ENCODE assay signal across 8 cellular contexts in the genomic region with DNA sequence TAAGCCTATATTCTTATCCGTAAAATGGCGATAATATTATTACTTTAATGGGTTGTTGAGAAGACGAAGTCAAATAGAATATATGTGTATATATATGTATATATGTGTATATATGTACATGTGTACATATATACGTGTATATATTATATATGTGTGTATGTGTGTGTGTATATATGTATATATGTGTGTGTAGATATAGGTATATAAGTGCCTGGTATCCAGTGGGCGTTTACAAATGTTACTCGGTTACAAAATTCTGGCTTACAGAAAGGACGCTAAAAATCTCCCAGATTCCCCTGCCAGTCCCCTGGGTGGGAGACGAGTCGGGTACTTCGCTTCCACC. TPM values are rescaled to one million over a fixed set of nuclear protein-coding genes. Genes with fewer than 3 reads are reported as not detected.
A peak's percentile ranks its signal among the peaks of the same experiment; 100 is the strongest.
DNase-seq lines count a peak whose midpoint lies in the region; ATAC-seq and TF ChIP-seq lines count a peak whose summit lies in the region.

No MANE protein-coding gene starts in this region.

- WGBS in iPS DF 6.9 (ENCODE audit: insufficient coverage, insufficient read length), result no CpG with 5 or more reads among the region's 10 CpGs
- WGBS in stomach, 5 donors, result 19 to 23% (median 20%) methylated on average over 10 of the region's 10 CpGs

- H3K9me3 ChIP-seq in iPS DF 6.9 (ENCODE audit: control insufficient read depth, insufficient read depth, low read length) (no peaks in the 10 kb centered on the region), stomach (no peaks in the 10 kb centered on the region)

- H3K4me1 Mint-ChIP-seq in T-cell, result peaks cover 18 to 35% (median 22%) of the 10 kb centered on the region in 3 donors

- H3K4me3 ChIP-seq in iPS DF 6.9 (ENCODE audit: low read length) (peak overlapping the region; percentile 93; the same call in 1 of the 2 replicates), stomach (peak overlapping the region; percentile 57 to 86 (median 73))

- H3K27me3 ChIP-seq in iPS DF 6.9 (ENCODE audit: control insufficient read depth, insufficient read depth, low read length), result no peaks in the 10 kb centered on the region
- peaks cover 0 to 10% (median 0%) of the 10 kb centered on the region in 3 donors for H3K27me3 ChIP-seq in stomach

- no peak for TF ChIP-seq POLR2A in stomach (IDR thresholded peaks at IDR 0.05)

- H3K36me3 Mint-ChIP-seq in T-cell, result no peaks in the 10 kb centered on the region

- ATAC-seq in GM21367 (IDR thresholded peaks at IDR 0.05; ENCODE audit: unreplicated experiment), result peak; percentile 11
- peak; percentile 25 to 38 (median 30) for ATAC-seq in T-cell (replicated peaks in 1 of 4)
- ATAC-seq in GM21825 (IDR thresholded peaks at IDR 0.05; ENCODE audit: unreplicated experiment), result no peak
- no peak for ATAC-seq in GM21619 (IDR thresholded peaks at IDR 0.05; ENCODE audit: unreplicated experiment)

- no peak for TF ChIP-seq EP300 in stomach (IDR thresholded peaks at IDR 0.05)

- POLR2A ChIA-PET in T-cell (lab: Charles Lee), result no interaction called here

- H3K27ac Mint-ChIP-seq in T-cell, result peak overlapping the region; percentile 89 to 93

- H3K27ac ChIP-seq in 22Rv1 (peak overlapping the region; percentile 52), iPS DF 6.9 (ENCODE audit: low read length) (no peak overlapping the region), stomach (peak overlapping the region; percentile 88 to 92 (median 91))

- TF ChIP-seq CTCF in 22Rv1 (IDR thresholded peaks at IDR 0.05), result no peak
- TF ChIP-seq CTCF in stomach (IDR thresholded peaks at IDR 0.05), result no peak

- intact Hi-C loops in stomach (cut with DNase I; ENCODE audit: low total_unique reads), result no loop called here

- H3K9me3 Mint-ChIP-seq in T-cell, result no peaks in the 10 kb centered on the region

- H3K4me1 ChIP-seq in iPS DF 6.9 (ENCODE audit: control insufficient read depth, insufficient read depth, low read length) (no peaks in the 10 kb centered on the region), stomach (peaks cover 0 to 34% (median 13%) of the 10 kb centered on the region in 4 donors)

- H3K4me3 Mint-ChIP-seq in T-cell, result peak overlapping the region; percentile 96 to 98 (median 98)

- H3K36me3 ChIP-seq in iPS DF 6.9 (ENCODE audit: control insufficient read depth, insufficient read depth, low read length) (no peaks in the 10 kb centered on the region), stomach (no peaks in the 10 kb centered on the region)

- DNase-seq in T-cell, result no peak
- no peak for DNase-seq in iPS DF 6.9 (ENCODE audit: low read depth, low spot score)
- DNase-seq in stomach, result no peak
- no peak for DNase-seq in nucleus accumbens (lab: John Stamatoyannopoulos, UW)

- CTCF ChIA-PET in T-cell (lab: Charles Lee), result no interaction called here

- H3K27me3 Mint-ChIP-seq in T-cell, result peaks cover 9 to 12% of the 10 kb centered on the region in 2 donors

RNA-seq across cellular contexts. Expression of a gene that starts 0.3 kb away (rescaled TPM):
- total RNA-seq in T-cell, result 1 to 10 TPM; 6.6 to 9.9 (median 9.4) TPM
- total RNA-seq in stomach, result 100 to 1,000 TPM in 2 of 5 donors, 10 to 100 TPM in 3; 12.2 to 150 (median 22.4) TPM
- 10 to 100 TPM; 36.2 to 47.9 (median 38.0) TPM for polyA plus RNA-seq in stomach

Comparison
In these comparisons a context has a peak if more than half of its experiments do, and no peak if none do; other contexts are left out.
1. ATAC-seq: peak in GM21367 (single experiment) and T-cell (4 of 4); none in GM21825 (single experiment) and GM21619 (single experiment).